Comparison of ENCODE assay signal across 1 cellular context in genomic region chr10:86440874-86441838, GRCh38.
TF ChIP-seq lines count a peak whose summit lies in the region.

No MANE protein-coding gene starts in this region.

TF ChIP-seq in HepG2, 621 proteins besides CTCF, POLR2A, EP300 and RAD21 (continued from another document and continues in another):
- TF ChIP-seq, protein P1, sequence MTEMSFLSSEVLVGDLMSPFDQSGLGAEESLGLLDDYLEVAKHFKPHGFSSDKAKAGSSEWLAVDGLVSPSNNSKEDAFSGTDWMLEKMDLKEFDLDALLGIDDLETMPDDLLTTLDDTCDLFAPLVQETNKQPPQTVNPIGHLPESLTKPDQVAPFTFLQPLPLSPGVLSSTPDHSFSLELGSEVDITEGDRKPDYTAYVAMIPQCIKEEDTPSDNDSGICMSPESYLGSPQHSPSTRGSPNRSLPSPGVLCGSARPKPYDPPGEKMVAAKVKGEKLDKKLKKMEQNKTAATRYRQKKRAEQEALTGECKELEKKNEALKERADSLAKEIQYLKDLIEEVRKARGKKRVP (CRISPR knock-in tag; IDR thresholded peaks at IDR 0.05) = peak in 1 of 2 experiments; percentile 47; a peak in 1 of 4 replicates
- TF ChIP-seq, protein P2, sequence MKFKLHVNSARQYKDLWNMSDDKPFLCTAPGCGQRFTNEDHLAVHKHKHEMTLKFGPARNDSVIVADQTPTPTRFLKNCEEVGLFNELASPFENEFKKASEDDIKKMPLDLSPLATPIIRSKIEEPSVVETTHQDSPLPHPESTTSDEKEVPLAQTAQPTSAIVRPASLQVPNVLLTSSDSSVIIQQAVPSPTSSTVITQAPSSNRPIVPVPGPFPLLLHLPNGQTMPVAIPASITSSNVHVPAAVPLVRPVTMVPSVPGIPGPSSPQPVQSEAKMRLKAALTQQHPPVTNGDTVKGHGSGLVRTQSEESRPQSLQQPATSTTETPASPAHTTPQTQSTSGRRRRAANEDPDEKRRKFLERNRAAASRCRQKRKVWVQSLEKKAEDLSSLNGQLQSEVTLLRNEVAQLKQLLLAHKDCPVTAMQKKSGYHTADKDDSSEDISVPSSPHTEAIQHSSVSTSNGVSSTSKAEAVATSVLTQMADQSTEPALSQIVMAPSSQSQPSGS (CRISPR knock-in tag; IDR thresholded peaks at IDR 0.05) = 0 out of 2 replicates have a peak, but pooled peaks have one; percentile 50
- TF ChIP-seq RNF2 (conservative IDR thresholded peaks at IDR 0.05; ENCODE audit: low read depth) (no peak), MAFG (CRISPR knock-in tag; IDR thresholded peaks at IDR 0.05) (peak; percentile 53; the same call in 1 of the 2 replicates), TBP (CRISPR knock-in tag; IDR thresholded peaks at IDR 0.05) (no peak), ZNF672 (CRISPR knock-in tag; IDR thresholded peaks at IDR 0.05) (no peak), SAP130 (CRISPR knock-in tag; IDR thresholded peaks at IDR 0.05; ENCODE audit: low read depth) (peak; percentile 57), ZNF710 (CRISPR knock-in tag; IDR thresholded peaks at IDR 0.05; ENCODE audit: borderline replicate concordance) (peak; percentile 96), ZNF547 (CRISPR knock-in tag; IDR thresholded peaks at IDR 0.05) (no peak; the same call in 1 of the 2 replicates), SIN3A (IDR thresholded peaks at IDR 0.05; ENCODE audit: borderline replicate concordance, low read depth, low read length) (0 out of 2 replicates have a peak, but pooled peaks have one; percentile 11), GRHL1 (CRISPR knock-in tag; conservative IDR thresholded peaks at IDR 0.05) (no peak), SOX5 (CRISPR knock-in tag; IDR thresholded peaks at IDR 0.05; ENCODE audit: borderline replicate concordance) (peak; percentile 87), MAFF (IDR thresholded peaks at IDR 0.05; ENCODE audit: low read depth, low read length) (peak; percentile 92), ZFP36L1 (CRISPR knock-in tag; IDR thresholded peaks at IDR 0.05) (peak; percentile 73; the same call in 1 of the 2 replicates), SP5 (CRISPR knock-in tag; IDR thresholded peaks at IDR 0.05; ENCODE audit: borderline replicate concordance, low read depth) (peak; percentile 29; the same call in 1 of the 2 replicates), FOSL1 (CRISPR knock-in tag; IDR thresholded peaks at IDR 0.05; ENCODE audit: borderline replicate concordance) (peak; percentile 78), ZNF317 (CRISPR knock-in tag; IDR thresholded peaks at IDR 0.05) (0 out of 2 replicates have a peak, but pooled peaks have one; percentile 49), MED8 (CRISPR knock-in tag; IDR thresholded peaks at IDR 0.05; ENCODE audit: insufficient replicate concordance) (peak; percentile 52), PPARG (CRISPR knock-in tag; conservative IDR thresholded peaks at IDR 0.05) (peak; percentile 73; the same call in 1 of the 2 replicates), ZSCAN21 (CRISPR knock-in tag; IDR thresholded peaks at IDR 0.05; ENCODE audit: borderline replicate concordance) (0 out of 2 replicates have a peak, but pooled peaks have one; percentile 8), CERS6 (CRISPR knock-in tag; IDR thresholded peaks at IDR 0.05) (no peak), TIGD3 (CRISPR knock-in tag; IDR thresholded peaks at IDR 0.05; ENCODE audit: borderline replicate concordance) (0 out of 2 replicates have a peak, but pooled peaks have one; percentile 38), NFIC (IDR thresholded peaks at IDR 0.05; ENCODE audit: low read length) (peak; percentile 96), E2F5 (CRISPR knock-in tag; conservative IDR thresholded peaks at IDR 0.05) (no peak), ATF1 (CRISPR knock-in tag; IDR thresholded peaks at IDR 0.05) (peak; percentile 46; the same call in 1 of the 2 replicates), XRCC5 (optimal IDR thresholded peaks at IDR 0.05; ENCODE audit: low read length) (peak; percentile 27), ZNF121 (CRISPR knock-in tag; IDR thresholded peaks at IDR 0.05) (no peak), PHF5A (CRISPR knock-in tag; IDR thresholded peaks at IDR 0.05; ENCODE audit: low read depth, unreplicated experiment) (peak; percentile 77), ZKSCAN8 (CRISPR knock-in tag; IDR thresholded peaks at IDR 0.05; ENCODE audit: borderline replicate concordance) (peak; percentile 68), IKZF4 (CRISPR knock-in tag; IDR thresholded peaks at IDR 0.05; ENCODE audit: borderline replicate concordance, low read depth, not compliant biosample characterization) (no peak), RFXANK (CRISPR knock-in tag; IDR thresholded peaks at IDR 0.05) (no peak), GABPB1 (CRISPR knock-in tag; IDR thresholded peaks at IDR 0.05) (peak; percentile 37; the same call in 1 of the 2 replicates), NR2F6 (IDR thresholded peaks at IDR 0.05) (peak; percentile 72), NR2F6 (CRISPR knock-in tag; IDR thresholded peaks at IDR 0.05) (no peak; the same call in 1 of the 2 replicates), ARNTL (CRISPR knock-in tag; IDR thresholded peaks at IDR 0.05) (peak; percentile 73), SMAD3 (CRISPR knock-in tag; IDR thresholded peaks at IDR 0.05) (peak; percentile 17; the same call in 1 of the 2 replicates), YEATS4 (CRISPR knock-in tag; IDR thresholded peaks at IDR 0.05; ENCODE audit: borderline replicate concordance) (no peak), NFKBIZ (CRISPR knock-in tag; IDR thresholded peaks at IDR 0.05) (0 out of 2 replicates have a peak, but pooled peaks have one; percentile 62)
- TF ChIP-seq, protein P3, sequence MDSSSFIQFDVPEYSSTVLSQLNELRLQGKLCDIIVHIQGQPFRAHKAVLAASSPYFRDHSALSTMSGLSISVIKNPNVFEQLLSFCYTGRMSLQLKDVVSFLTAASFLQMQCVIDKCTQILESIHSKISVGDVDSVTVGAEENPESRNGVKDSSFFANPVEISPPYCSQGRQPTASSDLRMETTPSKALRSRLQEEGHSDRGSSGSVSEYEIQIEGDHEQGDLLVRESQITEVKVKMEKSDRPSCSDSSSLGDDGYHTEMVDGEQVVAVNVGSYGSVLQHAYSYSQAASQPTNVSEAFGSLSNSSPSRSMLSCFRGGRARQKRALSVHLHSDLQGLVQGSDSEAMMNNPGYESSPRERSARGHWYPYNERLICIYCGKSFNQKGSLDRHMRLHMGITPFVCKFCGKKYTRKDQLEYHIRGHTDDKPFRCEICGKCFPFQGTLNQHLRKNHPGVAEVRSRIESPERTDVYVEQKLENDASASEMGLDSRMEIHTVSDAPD (CRISPR knock-in tag; IDR thresholded peaks at IDR 0.05) = no peak
- TF ChIP-seq, protein P4, sequence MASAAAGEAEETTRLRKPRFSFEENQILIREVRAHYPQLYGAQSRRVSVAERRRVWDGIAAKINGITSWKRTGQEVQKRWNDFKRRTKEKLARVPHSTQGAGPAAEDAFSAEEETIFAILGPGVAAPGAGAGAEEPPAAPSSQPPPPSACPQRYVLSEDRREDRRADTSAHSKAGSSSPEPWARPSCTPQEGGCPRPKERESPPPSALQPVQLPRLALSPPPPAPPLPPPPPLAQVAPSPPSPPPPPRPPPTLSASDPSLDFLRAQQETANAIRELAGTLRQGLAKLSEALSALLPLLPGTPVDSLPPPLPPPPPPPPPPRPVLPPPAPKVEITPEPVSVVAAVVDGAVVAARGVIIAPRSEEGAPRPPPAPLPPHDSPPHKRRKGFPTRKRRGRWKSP (CRISPR knock-in tag; IDR thresholded peaks at IDR 0.05) = peak; percentile 37; the same call in 1 of the 2 replicates
- TF ChIP-seq, protein P5, sequence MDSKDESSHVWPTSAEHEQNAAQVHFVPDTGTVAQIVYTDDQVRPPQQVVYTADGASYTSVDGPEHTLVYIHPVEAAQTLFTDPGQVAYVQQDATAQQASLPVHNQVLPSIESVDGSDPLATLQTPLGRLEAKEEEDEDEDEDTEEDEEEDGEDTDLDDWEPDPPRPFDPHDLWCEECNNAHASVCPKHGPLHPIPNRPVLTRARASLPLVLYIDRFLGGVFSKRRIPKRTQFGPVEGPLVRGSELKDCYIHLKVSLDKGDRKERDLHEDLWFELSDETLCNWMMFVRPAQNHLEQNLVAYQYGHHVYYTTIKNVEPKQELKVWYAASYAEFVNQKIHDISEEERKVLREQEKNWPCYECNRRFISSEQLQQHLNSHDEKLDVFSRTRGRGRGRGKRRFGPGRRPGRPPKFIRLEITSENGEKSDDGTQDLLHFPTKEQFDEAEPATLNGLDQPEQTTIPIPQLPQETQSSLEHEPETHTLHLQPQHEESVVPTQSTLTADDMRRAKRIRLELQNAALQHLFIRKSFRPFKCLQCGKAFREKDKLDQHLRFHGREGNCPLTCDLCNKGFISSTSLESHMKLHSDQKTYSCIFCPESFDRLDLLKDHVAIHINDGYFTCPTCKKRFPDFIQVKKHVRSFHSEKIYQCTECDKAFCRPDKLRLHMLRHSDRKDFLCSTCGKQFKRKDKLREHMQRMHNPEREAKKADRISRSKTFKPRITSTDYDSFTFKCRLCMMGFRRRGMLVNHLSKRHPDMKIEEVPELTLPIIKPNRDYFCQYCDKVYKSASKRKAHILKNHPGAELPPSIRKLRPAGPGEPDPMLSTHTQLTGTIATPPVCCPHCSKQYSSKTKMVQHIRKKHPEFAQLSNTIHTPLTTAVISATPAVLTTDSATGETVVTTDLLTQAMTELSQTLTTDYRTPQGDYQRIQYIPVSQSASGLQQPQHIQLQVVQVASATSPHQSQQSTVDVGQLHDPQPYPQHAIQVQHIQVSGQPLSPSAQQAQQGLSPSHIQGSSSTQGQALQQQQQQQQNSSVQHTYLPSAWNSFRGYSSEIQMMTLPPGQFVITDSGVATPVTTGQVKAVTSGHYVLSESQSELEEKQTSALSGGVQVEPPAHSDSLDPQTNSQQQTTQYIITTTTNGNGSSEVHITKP (CRISPR knock-in tag; IDR thresholded peaks at IDR 0.05; ENCODE audit: low read depth) = no peak
- TF ChIP-seq, protein P6, sequence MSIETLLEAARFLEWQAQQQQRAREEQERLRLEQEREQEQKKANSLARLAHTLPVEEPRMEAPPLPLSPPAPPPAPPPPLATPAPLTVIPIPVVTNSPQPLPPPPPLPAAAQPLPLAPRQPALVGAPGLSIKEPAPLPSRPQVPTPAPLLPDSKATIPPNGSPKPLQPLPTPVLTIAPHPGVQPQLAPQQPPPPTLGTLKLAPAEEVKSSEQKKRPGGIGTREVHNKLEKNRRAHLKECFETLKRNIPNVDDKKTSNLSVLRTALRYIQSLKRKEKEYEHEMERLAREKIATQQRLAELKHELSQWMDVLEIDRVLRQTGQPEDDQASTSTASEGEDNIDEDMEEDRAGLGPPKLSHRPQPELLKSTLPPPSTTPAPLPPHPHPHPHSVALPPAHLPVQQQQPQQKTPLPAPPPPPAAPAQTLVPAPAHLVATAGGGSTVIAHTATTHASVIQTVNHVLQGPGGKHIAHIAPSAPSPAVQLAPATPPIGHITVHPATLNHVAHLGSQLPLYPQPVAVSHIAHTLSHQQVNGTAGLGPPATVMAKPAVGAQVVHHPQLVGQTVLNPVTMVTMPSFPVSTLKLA (IDR thresholded peaks at IDR 0.05) = peak; percentile 6; the same call in 1 of the 2 replicates
- TF ChIP-seq, protein P7, sequence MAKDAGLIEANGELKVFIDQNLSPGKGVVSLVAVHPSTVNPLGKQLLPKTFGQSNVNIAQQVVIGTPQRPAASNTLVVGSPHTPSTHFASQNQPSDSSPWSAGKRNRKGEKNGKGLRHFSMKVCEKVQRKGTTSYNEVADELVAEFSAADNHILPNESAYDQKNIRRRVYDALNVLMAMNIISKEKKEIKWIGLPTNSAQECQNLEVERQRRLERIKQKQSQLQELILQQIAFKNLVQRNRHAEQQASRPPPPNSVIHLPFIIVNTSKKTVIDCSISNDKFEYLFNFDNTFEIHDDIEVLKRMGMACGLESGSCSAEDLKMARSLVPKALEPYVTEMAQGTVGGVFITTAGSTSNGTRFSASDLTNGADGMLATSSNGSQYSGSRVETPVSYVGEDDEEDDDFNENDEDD (CRISPR knock-in tag; IDR thresholded peaks at IDR 0.05; ENCODE audit: borderline replicate concordance) = no peak
